9 cellular contexts compared by ENCODE assay signal in genomic region chr12:22529281-22530060, GRCh38. TPM values are rescaled to one million over a fixed set of nuclear protein-coding genes. Genes with fewer than 3 reads are reported as not detected.
DNase-seq lines count a peak whose midpoint lies in the region; ATAC-seq, FAIRE-seq and TF ChIP-seq lines count a peak whose summit lies in the region.
"Had no signal": no experiment of that assay in that cellular context is flagged by ENCODE, and none has a peak within 500 bp of the region (broad histone marks: within the 10 kb centered on the region; RNA-seq: fewer than 3 reads in every experiment).

No MANE protein-coding gene starts in this region.

- no peak overlapping the region for H3K4me3 ChIP-seq in keratinocyte (ENCODE audit: control insufficient read depth in 2 of 3, extremely low read depth in 1 of 3, insufficient read depth in 2 of 3, low read depth in 1 of 3, low read length in 3 of 3)

- H3K36me3 ChIP-seq in keratinocyte (ENCODE audit: control insufficient read depth in 2 of 2, extremely low read depth in 1 of 2, insufficient read depth in 2 of 2, low read length in 2 of 2), result peaks cover 0 to 2% of the 10 kb centered on the region in 2 experiments

- H3K4me2 ChIP-seq in keratinocyte (ENCODE audit: control insufficient read depth, extremely low read depth, insufficient read depth, low read depth, low read length), result no peak overlapping the region

- no peak overlapping the region for H3K4me3 Mint-ChIP-seq in T-helper 17 cell
- H3K4me3 Mint-ChIP-seq: stimulated activated naive CD8-positive, alpha-beta T cell treated with anti-CD3 and anti-CD28 coated beads, Interleukin-15, Interleukin-2, amounts not matched to agents 100 ng/mL and 50 ng/mL, for 24 hours had no signal

- DNase-seq in NOMO-1 treated with DMSO at 0.1 percent for 48 hours (lab: John Stamatoyannopoulos, UW; ENCODE audit: unreplicated experiment), result peak; percentile 48
- no peak for DNase-seq in NOMO-1 treated with dmso at 0.1 percent for 144 hours (lab: John Stamatoyannopoulos, UW; ENCODE audit: unreplicated experiment)
- DNase-seq in HuH-7 (ENCODE audit: low spot score), result peak; percentile 15
- DNase-seq in T-helper 17 cell, result no peak
- DNase-seq in keratinocyte (ENCODE audit: low read depth, low spot score), result peak; percentile 36
- no peak for DNase-seq in retina

- H3K4me1 ChIP-seq in keratinocyte (ENCODE audit: control insufficient read depth, extremely low read depth, insufficient read depth, low read length), result peaks cover 19% of the 10 kb centered on the region

- no peaks in the 10 kb centered on the region for H4K20me1 ChIP-seq in keratinocyte (ENCODE audit: control insufficient read depth, extremely low read depth, insufficient read depth, low read length)

- TF ChIP-seq CTCF in keratinocyte (optimal IDR thresholded peaks at IDR 0.05 in 1 of 3, IDR thresholded peaks at IDR 0.05 in 1 of 3, conservative IDR thresholded peaks at IDR 0.05 in 1 of 3; ENCODE audit: extremely low read depth in 1 of 3, insufficient read depth in 2 of 3, low read length in 3 of 3), result peak in 2 of 3 experiments; percentile 36 to 47

- no peak for FAIRE-seq in keratinocyte (lab: Jason Lieb, UNC)

- H3K36me3 Mint-ChIP-seq in T-helper 17 cell (ENCODE audit: low read depth), result peaks cover 12% of the 10 kb centered on the region

- no peak overlapping the region for H3K27ac Mint-ChIP-seq in T-helper 17 cell
- H3K27ac Mint-ChIP-seq: stimulated activated naive CD8-positive, alpha-beta T cell treated with anti-CD3 and anti-CD28 coated beads, Interleukin-15, Interleukin-2, amounts not matched to agents 100 ng/mL and 50 ng/mL, for 24 hours had no signal

- no peak overlapping the region for H3K9ac ChIP-seq in keratinocyte (ENCODE audit: control insufficient read depth, extremely low read depth, insufficient read depth, low read length)

- H3K9me1 ChIP-seq in keratinocyte (ENCODE audit: control insufficient read depth, extremely low read depth, insufficient read depth, low read length), result no peaks in the 10 kb centered on the region

- H3K27me3 Mint-ChIP-seq in T-helper 17 cell, result no peaks in the 10 kb centered on the region
- H3K27me3 Mint-ChIP-seq: stimulated activated naive CD8-positive, alpha-beta T cell treated with anti-CD3 and anti-CD28 coated beads, Interleukin-15, Interleukin-2, amounts not matched to agents 100 ng/mL and 50 ng/mL, for 24 hours had no signal

- H3K27me3 ChIP-seq in keratinocyte (ENCODE audit: control insufficient read depth, extremely low read depth, insufficient read depth, low read length), result no peaks in the 10 kb centered on the region

- H2AFZ ChIP-seq in keratinocyte (ENCODE audit: control insufficient read depth, low read length), result no peak overlapping the region

- peak; percentile 43 for ATAC-seq in GM21381 (IDR thresholded peaks at IDR 0.05; ENCODE audit: unreplicated experiment)
- ATAC-seq in T-helper 17 cell, result peak; percentile 89
- no peak for ATAC-seq in GM19324 (IDR thresholded peaks at IDR 0.05; ENCODE audit: low FRiP score, unreplicated experiment)

- dilution Hi-C loops in keratinocyte (cut with MboI; ENCODE audit: extremely low pct_ligation_motif_present, low sequenced_read_pairs), result no loop called here

- H3K9me3 ChIP-seq in T-helper 17 cell (ENCODE audit: control insufficient read depth, low read length, poor library complexity, severe bottlenecking) (no peaks in the 10 kb centered on the region), keratinocyte (ENCODE audit: control insufficient read depth, low read depth, low read length) (no peaks in the 10 kb centered on the region)

- no peaks in the 10 kb centered on the region for H3K79me2 ChIP-seq in keratinocyte (ENCODE audit: control insufficient read depth, insufficient read depth, low read length)

- H3K27ac ChIP-seq in keratinocyte (ENCODE audit: control insufficient read depth, insufficient read depth, low read length), result no peak overlapping the region

- H3K4me1 Mint-ChIP-seq in T-helper 17 cell, result peaks cover 12% of the 10 kb centered on the region

RNA-seq across cellular contexts. Expression of gene C2CD5, which starts 14.9 kb away (rescaled TPM):
- total RNA-seq in T-helper 17 cell, result 10 to 100 TPM; 31.5 to 31.6 TPM
- polyA plus RNA-seq in keratinocyte, result 9.5 to 17.7 TPM (median 9.7 TPM) in 3 replicates
- 18.9 TPM for polyA plus RNA-seq in keratinocyte (2011; ENCODE audit: low read depth)
- polyA plus RNA-seq in keratinocyte (2011; cell fraction: cytosol; rRNA removed), result 5.6 and 15.9 TPM in 2 replicates
- 10.4 and 13.6 TPM in 2 replicates for polyA plus RNA-seq in keratinocyte (2011; cell fraction: nucleus; rRNA removed)
- 5.4 and 8.2 TPM in 2 replicates for polyA plus RNA-seq in keratinocyte (2012; ENCODE audit: low replicate concordance)
- polyA minus RNA-seq in keratinocyte, result 8.3 to 22.5 TPM (median 10.8 TPM) in 3 replicates
- 6.3 TPM for polyA minus RNA-seq in keratinocyte (2011; cell fraction: cytosol; rRNA and poly(A)+ RNA removed)
- polyA minus RNA-seq in keratinocyte (2011; cell fraction: nucleus; rRNA and poly(A)+ RNA removed), result 13.2 and 25.1 TPM in 2 replicates

Comparison
In these comparisons a context has a peak if more than half of its experiments do, and no peak if none do; other contexts are left out.
1. DNase-seq: peak in NOMO-1 treated with DMSO at 0.1 percent for 48 hours (single experiment), HuH-7 (single experiment) and keratinocyte (single experiment); none in NOMO-1 treated with dmso at 0.1 percent for 144 hours (single experiment), T-helper 17 cell (0 of 3) and retina (single experiment).